Comparison of ENCODE assay signal across 22 cellular contexts in the genomic region with DNA sequence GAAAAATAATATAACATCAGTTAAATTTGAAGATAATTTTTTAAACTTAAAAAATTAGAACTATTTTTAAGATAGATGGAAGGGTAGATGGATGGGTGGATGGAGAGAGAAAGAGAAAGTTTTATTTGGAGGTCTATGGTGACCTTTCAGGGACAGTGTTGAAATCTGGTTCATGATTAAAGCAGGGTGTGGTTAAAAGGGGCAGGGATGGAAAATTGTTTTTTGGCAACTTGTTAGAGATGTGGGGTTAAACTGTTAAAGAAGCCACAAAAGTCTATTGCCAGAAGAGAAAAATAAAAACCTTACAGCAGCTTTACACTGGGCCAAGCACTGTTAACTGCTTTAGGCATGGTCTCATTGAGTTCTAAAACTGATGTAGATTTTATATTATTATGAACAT.
"Had no signal": no experiment of that assay in that cellular context is flagged by ENCODE, and none has a peak within 500 bp of the region (broad histone marks: within the 10 kb centered on the region; RNA-seq: fewer than 3 reads in every experiment).

No MANE protein-coding gene starts in this region.

- H3K4me3 ChIP-seq: colonic mucosa, esophagus squamous epithelium, gastrocnemius medialis, hepatocyte, mucosa of descending colon, sigmoid colon, skin epidermis, thoracic aorta, transverse colon had no signal

- H3K9me3 ChIP-seq: colonic mucosa, esophagus squamous epithelium, gastrocnemius medialis, mucosa of descending colon, neutrophil, sigmoid colon, thoracic aorta, transverse colon had no signal

- H3K4me1 ChIP-seq: colonic mucosa, gastrocnemius medialis, sigmoid colon, transverse colon had no signal

- H3K27me3 ChIP-seq: colonic mucosa, gastrocnemius medialis, hepatocyte, neutrophil, sigmoid colon, transverse colon had no signal

- H3K27ac ChIP-seq: colonic mucosa, esophagus squamous epithelium, gastrocnemius medialis, hepatocyte, neutrophil, sigmoid colon, thoracic aorta, transverse colon had no signal

- DNase-seq: colonic mucosa; dermis blood vessel endothelial cell; esophagus squamous epithelium; gastrocnemius medialis; head of caudate nucleus; kidney; left colon; mammary epithelial cell; mucosa of descending colon; naive thymus-derived CD8-positive, alpha-beta T cell; posterior cingulate gyrus; sigmoid colon; stimulated activated CD4-positive, alpha-beta T cell treated with anti-CD3 and anti-CD28 coated beads, Interleukin-2, amount 100 ng/mL, for 24 hours; stimulated activated CD4-positive, alpha-beta T cell treated with anti-CD3 and anti-CD28 coated beads, Interleukin-4, amount 100 ng/mL, for 4 hours; stimulated activated naive B cell treated with anti-CD40 and anti-IgM and Interleukin-4, amounts not matched to agents 10 μg/mL and 1 μg/mL and 100 μg/mL, for 72 hours; stimulated activated naive CD8-positive, alpha-beta T cell treated with anti-CD3 and anti-CD28 coated beads, Interleukin-15, amount 100 ng/mL, for 72 hours; substantia nigra; transverse colon had no signal

- ATAC-seq: left colon; mucosa of descending colon; naive thymus-derived CD8-positive, alpha-beta T cell; stimulated activated naive B cell treated with anti-CD40 and anti-IgM and Interleukin-4, amounts not matched to agents 10 μg/mL and 1 μg/mL and 100 μg/mL, for 72 hours; stimulated activated naive CD8-positive, alpha-beta T cell treated with anti-CD3 and anti-CD28 coated beads, Interleukin-15, amount 100 ng/mL, for 72 hours had no signal

- H3K36me3 ChIP-seq: colonic mucosa, esophagus squamous epithelium, gastrocnemius medialis, neutrophil, sigmoid colon, thoracic aorta, transverse colon had no signal
